ENCODE assay signal across 8 cellular contexts in genomic region chrX:34863906-34864305, GRCh38.
"Had no signal": no experiment of that assay in that cellular context is flagged by ENCODE, and none has a peak within 500 bp of the region (broad histone marks: within the 10 kb centered on the region; RNA-seq: fewer than 3 reads in every experiment).

No MANE protein-coding gene starts in this region.

- H3K27ac Mint-ChIP-seq: GM23338, HFFc6, IgD-negative memory B cell had no signal

- H3K4me3 Mint-ChIP-seq: GM23338, HFFc6, IgD-negative memory B cell had no signal

- H3K27me3 Mint-ChIP-seq: IgD-negative memory B cell had no signal

- H3K4me3 ChIP-seq: GM23338, HAP-1 had no signal

- H2AFZ ChIP-seq: GM23338 had no signal

- H3K4me2 ChIP-seq: GM23338 had no signal

- H3K36me3 ChIP-seq: HAP-1 had no signal

- H3K9me3 ChIP-seq: HAP-1 had no signal

- ATAC-seq: GM23338, HCT116, HepG2 had no signal

- H3K4me1 Mint-ChIP-seq: IgD-negative memory B cell had no signal

- DNase-seq: H7, HFFc6 had no signal

- H3K4me1 ChIP-seq: HAP-1 had no signal

- H3K27ac ChIP-seq: HL-60 had no signal

- H3K36me3 Mint-ChIP-seq: IgD-negative memory B cell had no signal

- FAIRE-seq: HepG2 had no signal
